ENCODE assay signal across 18 cellular contexts in the genomic region with DNA sequence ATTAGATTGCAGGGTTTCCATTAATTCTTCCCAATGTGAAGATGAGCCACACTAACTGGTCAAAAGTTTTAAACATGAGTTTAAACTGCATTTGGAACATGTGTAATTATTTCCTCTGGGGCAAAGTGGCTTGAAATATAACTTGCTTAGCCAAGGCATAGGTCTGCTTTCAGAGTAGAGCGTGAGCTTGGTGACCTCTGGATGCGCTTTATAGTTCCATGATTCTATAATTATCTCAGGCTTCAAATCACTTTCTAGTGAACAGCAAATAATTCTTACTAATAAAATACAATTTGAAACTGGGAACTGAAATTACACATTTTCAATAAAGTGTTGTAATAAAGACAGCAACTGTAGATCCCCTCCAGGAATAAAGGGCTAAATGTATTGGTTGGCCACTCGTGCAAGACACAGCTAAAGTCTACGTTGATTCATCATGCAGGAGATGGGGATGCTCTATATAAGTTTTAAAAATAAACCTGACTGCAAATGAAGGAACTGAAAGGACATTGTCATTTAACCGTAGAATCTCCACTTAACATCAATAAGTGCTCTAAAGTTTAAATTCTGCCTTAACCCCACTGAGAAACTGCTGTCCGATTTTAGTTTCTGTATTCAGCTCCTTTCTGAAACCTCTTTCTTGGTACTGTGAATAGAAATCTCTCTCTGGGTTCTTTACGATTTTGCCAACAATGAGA.
DNase-seq lines count a peak whose midpoint lies in the region; ATAC-seq and TF ChIP-seq lines count a peak whose summit lies in the region.
"Had no signal": no experiment of that assay in that cellular context is flagged by ENCODE, and none has a peak within 500 bp of the region (broad histone marks: within the 10 kb centered on the region; RNA-seq: fewer than 3 reads in every experiment).

No MANE protein-coding gene starts in this region.

- no peaks in the 10 kb centered on the region for H3K27me3 Mint-ChIP-seq in CD8-positive, alpha-beta T cell (ENCODE audit: low read depth)
- H3K27me3 Mint-ChIP-seq in activated CD8-positive, alpha-beta memory T cell treated with anti-CD3 and anti-CD28 coated beads, Interleukin-2, amount 10 ng/mL, durations not matched to agents 7 days and 5 days, result no peaks in the 10 kb centered on the region
- H3K27me3 Mint-ChIP-seq in Calu3 (ENCODE audit: unreplicated experiment), result no peaks in the 10 kb centered on the region

- TF ChIP-seq CTCF in SU-DHL-6 (IDR thresholded peaks at IDR 0.05; ENCODE audit: insufficient read depth, low read length, poor library complexity, severe bottlenecking) (no peak), uterus (IDR thresholded peaks at IDR 0.05) (no peak), Calu3 (IDR thresholded peaks at IDR 0.05; ENCODE audit: unreplicated experiment) (no peak)
- TF ChIP-seq CTCF in CD8-positive, alpha-beta T cell (IDR thresholded peaks at IDR 0.05), result no peak

- BruUV-seq in Calu3 (replicated peaks; lab: Mats Ljungman, UMichigan), result no TSS peak

- no peak overlapping the region for H3K27ac Mint-ChIP-seq in CD8-positive, alpha-beta T cell
- no peak overlapping the region for H3K27ac Mint-ChIP-seq in activated CD8-positive, alpha-beta memory T cell treated with anti-CD3 and anti-CD28 coated beads, Interleukin-2, amount 10 ng/mL, durations not matched to agents 7 days and 5 days
- no peak overlapping the region for H3K27ac Mint-ChIP-seq in Calu3 (ENCODE audit: unreplicated experiment)
- H3K27ac Mint-ChIP-seq: CD14-positive monocyte; stimulated activated naive CD8-positive, alpha-beta T cell treated with anti-CD3 and anti-CD28 coated beads, Interleukin-15, Interleukin-2, amounts not matched to agents 100 ng/mL and 50 ng/mL, for 24 hours had no signal

- ATAC-seq in GM18858 (IDR thresholded peaks at IDR 0.05; ENCODE audit: unreplicated experiment) (peak; percentile 85), GM21529 (IDR thresholded peaks at IDR 0.05; ENCODE audit: unreplicated experiment) (peak; percentile 67), HG03066 (IDR thresholded peaks at IDR 0.05; ENCODE audit: low read depth, unreplicated experiment) (peak; percentile 45)
- no peak for ATAC-seq in CD8-positive, alpha-beta T cell
- no peak for ATAC-seq in activated CD8-positive, alpha-beta memory T cell treated with anti-CD3 and anti-CD28 coated beads, Interleukin-2, amount 10 ng/mL, durations not matched to agents 7 days and 5 days
- ATAC-seq: psoas muscle had no signal

- peak overlapping the region; percentile 38 for H3K4me2 ChIP-seq in SU-DHL-6 (ENCODE audit: low read depth, low read length, poor library complexity, severe bottlenecking)

- H3K4me1 Mint-ChIP-seq in CD8-positive, alpha-beta T cell (ENCODE audit: low read depth), result no peaks in the 10 kb centered on the region
- no peaks in the 10 kb centered on the region for H3K4me1 Mint-ChIP-seq in activated CD8-positive, alpha-beta memory T cell treated with anti-CD3 and anti-CD28 coated beads, Interleukin-2, amount 10 ng/mL, durations not matched to agents 7 days and 5 days
- no peaks in the 10 kb centered on the region for H3K4me1 Mint-ChIP-seq in Calu3 (ENCODE audit: low read depth, unreplicated experiment)

- no peaks in the 10 kb centered on the region for H3F3A ChIP-seq in SU-DHL-6 (ENCODE audit: insufficient read depth)

- no peaks in the 10 kb centered on the region for H3K9me2 ChIP-seq in SU-DHL-6 (replicated peaks; ENCODE audit: insufficient read depth, low read length)

- H3K9me3 ChIP-seq in SU-DHL-6 (ENCODE audit: insufficient read depth, low read length), result no peaks in the 10 kb centered on the region
- no peaks in the 10 kb centered on the region for H3K9me3 ChIP-seq in CD8-positive, alpha-beta T cell (ENCODE audit: low read length)
- H3K9me3 ChIP-seq in uterus, result no peaks in the 10 kb centered on the region
- H3K9me3 ChIP-seq: psoas muscle had no signal

- H3K27me3 ChIP-seq in SU-DHL-6 (ENCODE audit: low read length) (no peaks in the 10 kb centered on the region), uterus (no peaks in the 10 kb centered on the region)
- no peaks in the 10 kb centered on the region for H3K27me3 ChIP-seq in CD8-positive, alpha-beta T cell (ENCODE audit: insufficient read depth, low read length)

- H4K20me1 ChIP-seq in SU-DHL-6 (ENCODE audit: low read depth, low read length), result no peaks in the 10 kb centered on the region

- POLR2A ChIA-PET in CD8-positive, alpha-beta T cell (lab: Charles Lee), result no interaction called here

- intact Hi-C loops in CD8-positive, alpha-beta T cell (cut with DNase I, micrococcal nuclease), result no loop called here
- intact Hi-C loops in uterus (cut with DNase I; ENCODE audit: low total_unique reads) (no loop called here), Calu3 (cut with micrococcal nuclease; ENCODE audit: unreplicated experiment) (no loop called here)

- H3K4me3 Mint-ChIP-seq in CD8-positive, alpha-beta T cell, result no peak overlapping the region
- no peak overlapping the region for H3K4me3 Mint-ChIP-seq in activated CD8-positive, alpha-beta memory T cell treated with anti-CD3 and anti-CD28 coated beads, Interleukin-2, amount 10 ng/mL, durations not matched to agents 7 days and 5 days
- no peak overlapping the region for H3K4me3 Mint-ChIP-seq in Calu3 (ENCODE audit: low read depth, unreplicated experiment)
- H3K4me3 Mint-ChIP-seq: CD14-positive monocyte; stimulated activated naive CD8-positive, alpha-beta T cell treated with anti-CD3 and anti-CD28 coated beads, Interleukin-15, Interleukin-2, amounts not matched to agents 100 ng/mL and 50 ng/mL, for 24 hours had no signal

- H3K27ac ChIP-seq in SU-DHL-6 (ENCODE audit: low read depth, low read length) (no peak overlapping the region), uterus (no peak overlapping the region)
- H3K27ac ChIP-seq in CD8-positive, alpha-beta T cell (ENCODE audit: low read depth, low read length), result no peak overlapping the region
- H3K27ac ChIP-seq: psoas muscle, WERI-Rb-1 had no signal

- no peaks in the 10 kb centered on the region for H3K4me1 ChIP-seq in CD8-positive, alpha-beta T cell (ENCODE audit: insufficient read depth, low read length)
- H3K4me1 ChIP-seq in uterus, result no peaks in the 10 kb centered on the region
- H3K4me1 ChIP-seq: psoas muscle had no signal

- H3K4me3 ChIP-seq in SU-DHL-6 (ENCODE audit: insufficient read depth, low read length, poor library complexity, severe bottlenecking) (no peak overlapping the region), uterus (no peak overlapping the region)
- H3K4me3 ChIP-seq in CD8-positive, alpha-beta T cell (ENCODE audit: low read depth, low read length), result no peak overlapping the region
- H3K4me3 ChIP-seq: psoas muscle had no signal

- TF ChIP-seq POLR2A in uterus (IDR thresholded peaks at IDR 0.05), result no peak

- CTCF ChIA-PET in CD8-positive, alpha-beta T cell (lab: Charles Lee), result no interaction called here
- CTCF ChIA-PET in activated CD8-positive, alpha-beta memory T cell treated with anti-CD3 and anti-CD28 coated beads, Interleukin-2, amount 10 ng/mL, durations not matched to agents 7 days and 5 days (lab: Charles Lee), result no interaction called here
- CTCF ChIA-PET in Calu3 (lab: Charles Lee), result no interaction called here

- H3K36me3 ChIP-seq in SU-DHL-6 (ENCODE audit: low read length), result no peaks in the 10 kb centered on the region; the same call in 1 of the 2 replicates
- H3K36me3 ChIP-seq in CD8-positive, alpha-beta T cell (ENCODE audit: insufficient read depth, low read length), result no peaks in the 10 kb centered on the region
- H3K36me3 ChIP-seq in uterus, result no peaks in the 10 kb centered on the region
- H3K36me3 ChIP-seq: WERI-Rb-1 had no signal

- H3K9me3 Mint-ChIP-seq in CD8-positive, alpha-beta T cell, result no peaks in the 10 kb centered on the region
- H3K9me3 Mint-ChIP-seq in activated CD8-positive, alpha-beta memory T cell treated with anti-CD3 and anti-CD28 coated beads, Interleukin-2, amount 10 ng/mL, durations not matched to agents 7 days and 5 days (ENCODE audit: low read depth), result no peaks in the 10 kb centered on the region
- peaks cover 5% of the 10 kb centered on the region for H3K9me3 Mint-ChIP-seq in Calu3 (ENCODE audit: low read depth, unreplicated experiment)

- H2AFZ ChIP-seq in SU-DHL-6 (ENCODE audit: low read depth, low read length, severe bottlenecking), result no peak overlapping the region

- no peak for DNase-seq in CD8-positive, alpha-beta T cell
- DNase-seq in uterus, result no peak
- DNase-seq in activated CD8-positive, alpha-beta memory T cell treated with anti-CD3 and anti-CD28 coated beads, Interleukin-2, amount 10 ng/mL, durations not matched to agents 7 days and 5 days, result no peak
- no peak for DNase-seq in Calu3
- DNase-seq: activated CD8-positive, alpha-beta memory T cell treated with anti-CD3 and anti-CD28 coated beads, Interleukin-2, amount 50 U/mL, for 48 hours; cortex of kidney; NCI-H1048; NCI-H446; psoas muscle; SHP77 treated with DMSO at 0.1 percent for 48 hours; stimulated activated CD4-positive, alpha-beta T cell treated with anti-CD3 and anti-CD28 coated beads, Interleukin-2, amount 100 ng/mL, for 48 hours; WERI-Rb-1 had no signal

- no peaks in the 10 kb centered on the region for H3K79me2 ChIP-seq in SU-DHL-6 (ENCODE audit: insufficient read depth, low read length)

- H3K9ac ChIP-seq in SU-DHL-6 (ENCODE audit: low read length), result no peak overlapping the region

- H3K36me3 Mint-ChIP-seq in CD8-positive, alpha-beta T cell, result no peaks in the 10 kb centered on the region
- no peaks in the 10 kb centered on the region for H3K36me3 Mint-ChIP-seq in activated CD8-positive, alpha-beta memory T cell treated with anti-CD3 and anti-CD28 coated beads, Interleukin-2, amount 10 ng/mL, durations not matched to agents 7 days and 5 days
- no peaks in the 10 kb centered on the region for H3K36me3 Mint-ChIP-seq in Calu3 (ENCODE audit: insufficient read depth, unreplicated experiment)
- H3K36me3 Mint-ChIP-seq: CD14-positive monocyte had no signal

Comparison
In these comparisons a context has a peak if more than half of its experiments do, and no peak if none do; other contexts are left out.
1. ATAC-seq: peak in GM18858 (single experiment), GM21529 (single experiment) and HG03066 (single experiment); none in CD8-positive, alpha-beta T cell (single experiment) and activated CD8-positive, alpha-beta memory T cell treated with anti-CD3 and anti-CD28 coated beads, Interleukin-2, amount 10 ng/mL, durations not matched to agents 7 days and 5 days (single experiment).